In the genomic region with DNA sequence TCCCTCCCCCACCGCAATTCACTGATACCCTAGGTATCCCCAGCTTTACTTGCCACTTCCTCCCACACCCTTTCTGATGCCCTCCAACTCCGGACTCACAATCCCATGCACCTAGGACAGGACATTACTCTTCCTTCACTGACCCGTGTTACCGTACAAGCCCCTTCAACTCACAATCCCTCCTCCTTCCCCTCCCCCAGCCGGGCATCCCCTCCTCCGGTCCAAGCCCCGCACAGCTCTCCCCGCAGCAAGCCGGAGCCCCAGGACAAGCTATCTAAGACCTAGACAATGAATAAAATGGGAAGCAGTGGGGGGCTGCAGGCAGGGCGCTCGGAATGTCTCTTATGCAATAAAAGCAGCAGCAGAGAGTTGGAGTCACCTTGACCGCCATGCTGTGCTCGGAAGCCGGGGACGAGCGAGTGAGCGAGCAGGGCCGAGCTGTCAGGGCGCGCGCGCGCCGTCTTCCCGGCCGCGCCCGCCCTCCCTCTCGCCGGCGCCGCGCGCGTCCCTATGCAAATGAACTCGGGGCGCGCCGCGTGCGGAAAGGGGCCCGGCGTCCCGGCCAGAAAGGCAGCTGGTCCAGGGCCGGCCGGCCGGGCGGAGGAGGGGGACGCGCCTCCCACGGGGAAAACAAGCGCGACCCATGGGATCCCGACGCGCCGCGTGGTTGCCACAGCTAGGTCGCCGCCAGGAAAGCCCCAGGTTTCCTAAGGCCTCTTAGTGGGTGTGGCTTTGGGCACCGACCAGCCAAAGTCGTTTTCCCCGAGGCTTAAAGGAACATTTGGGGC, we compare ENCODE assay signal across 8 cellular contexts. TPM values are rescaled to one million over a fixed set of nuclear protein-coding genes. Genes with fewer than 3 reads are reported as not detected.
A peak's percentile ranks its signal among the peaks of the same experiment; 100 is the strongest.
DNase-seq lines count a peak whose midpoint lies in the region; ATAC-seq, FAIRE-seq and TF ChIP-seq lines count a peak whose summit lies in the region.

A gene with protein sequence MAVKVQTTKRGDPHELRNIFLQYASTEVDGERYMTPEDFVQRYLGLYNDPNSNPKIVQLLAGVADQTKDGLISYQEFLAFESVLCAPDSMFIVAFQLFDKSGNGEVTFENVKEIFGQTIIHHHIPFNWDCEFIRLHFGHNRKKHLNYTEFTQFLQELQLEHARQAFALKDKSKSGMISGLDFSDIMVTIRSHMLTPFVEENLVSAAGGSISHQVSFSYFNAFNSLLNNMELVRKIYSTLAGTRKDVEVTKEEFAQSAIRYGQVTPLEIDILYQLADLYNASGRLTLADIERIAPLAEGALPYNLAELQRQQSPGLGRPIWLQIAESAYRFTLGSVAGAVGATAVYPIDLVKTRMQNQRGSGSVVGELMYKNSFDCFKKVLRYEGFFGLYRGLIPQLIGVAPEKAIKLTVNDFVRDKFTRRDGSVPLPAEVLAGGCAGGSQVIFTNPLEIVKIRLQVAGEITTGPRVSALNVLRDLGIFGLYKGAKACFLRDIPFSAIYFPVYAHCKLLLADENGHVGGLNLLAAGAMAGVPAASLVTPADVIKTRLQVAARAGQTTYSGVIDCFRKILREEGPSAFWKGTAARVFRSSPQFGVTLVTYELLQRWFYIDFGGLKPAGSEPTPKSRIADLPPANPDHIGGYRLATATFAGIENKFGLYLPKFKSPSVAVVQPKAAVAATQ (minus strand): TSS at position 421 of the 788 bp plus-strand sequence. CDS start 30 bp downstream, at position 391.

- H3K9me3 ChIP-seq in astrocyte (ENCODE audit: insufficient read depth, low read depth, low read length): no peaks in the 10 kb centered on the region
- H3K9me3 ChIP-seq in hepatocyte (ENCODE audit: low read depth): peaks cover 3% of the 10 kb centered on the region
- H3K9me3 ChIP-seq in vagina: no peaks in the 10 kb centered on the region

- TF ChIP-seq CTCF in astrocyte (IDR thresholded peaks at IDR 0.05; ENCODE audit: insufficient read depth, low read depth, low read length) (no peak), hepatocyte (IDR thresholded peaks at IDR 0.05; ENCODE audit: poor library complexity) (no peak), vagina (IDR thresholded peaks at IDR 0.05) (no peak)

- H3K79me2 ChIP-seq in astrocyte (ENCODE audit: insufficient read depth, low read length) (peaks cover 9% of the 10 kb centered on the region), hepatocyte (no peaks in the 10 kb centered on the region)

- H2AFZ ChIP-seq in astrocyte (ENCODE audit: low read depth, low read length): peak within 1 kb of the TSS; percentile 98
- peak within 1 kb of the TSS; percentile 61 for H2AFZ ChIP-seq in hepatocyte

- intact Hi-C loops in vagina (cut with DNase I): no loop called here

- H3K4me3 ChIP-seq in astrocyte (ENCODE audit: insufficient read depth, low read depth, low read length): peak within 1 kb of the TSS; percentile 97
- peak within 1 kb of the TSS; percentile 81 for H3K4me3 ChIP-seq in hepatocyte
- peak within 1 kb of the TSS; percentile 67 to 81 for H3K4me3 ChIP-seq in vagina

- peak; percentile 77 for DNase-seq in NCI-H1694 treated with DMSO at 0.1 percent for 48 hours (lab: John Stamatoyannopoulos, UW)
- DNase-seq in T-helper 9 cell: peak; percentile 50
- DNase-seq in astrocyte (ENCODE audit: low read depth): peak; percentile 64
- DNase-seq in hepatocyte (ENCODE audit: low spot score): peak; percentile 91
- DNase-seq in renal cortical epithelial cell (ENCODE audit: low read depth): peak; percentile 66
- no peak for DNase-seq in vagina (ENCODE audit: extremely low spot score in 2 of 2)

- peaks cover 1% of the 10 kb centered on the region for H3K9me3 Mint-ChIP-seq in astrocyte (ENCODE audit: unreplicated experiment)

- no peaks in the 10 kb centered on the region for H4K20me1 ChIP-seq in astrocyte (ENCODE audit: insufficient read depth, low read length)
- H4K20me1 ChIP-seq in hepatocyte (ENCODE audit: insufficient read depth, poor library complexity, severe bottlenecking): no peaks in the 10 kb centered on the region

- peaks cover 4% of the 10 kb centered on the region for H3K36me3 Mint-ChIP-seq in astrocyte (ENCODE audit: low read depth, unreplicated experiment)

- no peaks in the 10 kb centered on the region for H3K36me3 ChIP-seq in astrocyte (ENCODE audit: insufficient read depth, low read length)
- H3K36me3 ChIP-seq in hepatocyte (replicated peaks; ENCODE audit: insufficient read depth, low read depth): no peaks in the 10 kb centered on the region
- H3K36me3 ChIP-seq in vagina: peaks cover 0 to 4% of the 10 kb centered on the region in 2 donors

- H3K27me3 ChIP-seq in astrocyte (ENCODE audit: insufficient read depth, low read length) (no peaks in the 10 kb centered on the region), hepatocyte (peaks cover 4% of the 10 kb centered on the region), vagina (no peaks in the 10 kb centered on the region)

- H3K9ac ChIP-seq in astrocyte (ENCODE audit: low read length): peak within 1 kb of the TSS; percentile 90

- peaks cover 5% of the 10 kb centered on the region for H3K4me1 Mint-ChIP-seq in astrocyte (ENCODE audit: low read depth, unreplicated experiment)

- no peaks in the 10 kb centered on the region for H3K27me3 Mint-ChIP-seq in astrocyte (ENCODE audit: low read depth, unreplicated experiment)

- H3K27ac ChIP-seq in astrocyte (ENCODE audit: low read depth, low read length): peak within 1 kb of the TSS; percentile 73
- H3K27ac ChIP-seq in hepatocyte: peak within 1 kb of the TSS; percentile 59
- H3K27ac ChIP-seq in vagina: peak within 1 kb of the TSS; percentile 71

- H3K4me1 ChIP-seq in astrocyte (ENCODE audit: insufficient read depth, low read length) (peaks cover 5% of the 10 kb centered on the region), hepatocyte (ENCODE audit: insufficient read depth) (peaks cover 11% of the 10 kb centered on the region), vagina (peaks cover 21% of the 10 kb centered on the region)

- peak within 1 kb of the TSS; percentile 100 for H3K4me2 ChIP-seq in astrocyte (ENCODE audit: low read length)
- peak within 1 kb of the TSS; percentile 88 for H3K4me2 ChIP-seq in hepatocyte

- 1% methylated on average over 58 of the region's 63 CpGs for WGBS in hepatocyte (ENCODE audit: low lambda C conversion rate, missing lambda C conversion rate)

- TF ChIP-seq POLR2A in vagina (IDR thresholded peaks at IDR 0.05): peak in 1 of 2 donors; percentile 13

- H3K4me3 Mint-ChIP-seq in astrocyte (ENCODE audit: unreplicated experiment): peak within 1 kb of the TSS; percentile 98

- peak within 1 kb of the TSS; percentile 92 for H3K27ac Mint-ChIP-seq in astrocyte (ENCODE audit: unreplicated experiment)

- no peak for FAIRE-seq in astrocyte (lab: Jason Lieb, UNC)

- H3K9me2 ChIP-seq in hepatocyte (replicated peaks; ENCODE audit: insufficient read depth): no peaks in the 10 kb centered on the region

- ATAC-seq in GM18502 (IDR thresholded peaks at IDR 0.05; ENCODE audit: poor library complexity, unreplicated experiment): peak; percentile 95
- ATAC-seq in HG02870 (IDR thresholded peaks at IDR 0.05; ENCODE audit: unreplicated experiment): peak; percentile 85

RNA-seq across cellular contexts. Expression of the gene that starts here (rescaled TPM):
- total RNA-seq in astrocyte: 18.1 and 19.7 TPM in 2 replicates
- 9.4 and 11.1 TPM in 2 replicates for total RNA-seq in hepatocyte
- 3.8 and 7.1 TPM in 2 replicates for polyA plus RNA-seq in hepatocyte
- total RNA-seq in renal cortical epithelial cell: 17.3 and 17.9 TPM in 2 replicates
- 26.0 TPM for total RNA-seq in vagina

Comparison
In these comparisons a context has a peak if more than half of its experiments do, and no peak if none do; other contexts are left out.
1. DNase-seq: peak in NCI-H1694 treated with DMSO at 0.1 percent for 48 hours (single experiment), T-helper 9 cell (single experiment), astrocyte (single experiment), hepatocyte (single experiment) and renal cortical epithelial cell (single experiment); none in vagina (0 of 2).
2. Peak in every context shown above with its lines, with median percentiles within 50 percentile points of each other: H3K27ac ChIP-seq and H3K4me3 ChIP-seq.